1 cellular context compared by ENCODE assay signal in the genomic region with DNA sequence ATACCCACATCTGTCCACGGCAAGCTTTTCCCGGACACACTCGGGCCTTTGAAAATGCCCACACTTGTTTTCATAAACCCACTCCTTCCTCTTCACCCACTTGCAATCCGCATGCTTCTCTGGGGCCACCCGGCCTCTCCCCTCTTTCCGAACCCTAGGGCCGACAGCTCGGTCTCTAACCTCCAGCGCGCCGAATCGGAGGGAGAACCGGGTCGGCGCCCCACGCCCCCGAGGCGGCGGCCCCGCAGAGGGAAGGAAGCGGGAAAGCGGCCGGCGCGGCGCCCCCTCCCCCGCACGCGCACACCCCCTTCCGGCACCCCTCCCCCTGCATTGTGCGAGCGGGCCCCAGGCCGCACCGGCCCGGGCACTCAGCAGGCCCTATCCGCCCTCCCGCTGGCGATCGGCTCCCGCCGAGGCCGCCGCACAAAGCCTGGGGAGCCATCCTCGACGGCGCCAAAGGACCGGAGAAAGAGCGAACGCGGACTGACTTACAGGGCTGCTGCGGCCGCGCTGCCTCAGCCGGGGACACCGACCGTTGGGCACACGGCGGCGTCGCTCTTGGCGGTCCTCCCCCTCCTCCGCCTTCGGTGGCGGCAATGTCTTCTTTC.
TF ChIP-seq lines count a peak whose summit lies in the region.

No MANE protein-coding gene starts in this region.

TF ChIP-seq in H1, 55 proteins besides CTCF, POLR2A, EP300 and RAD21 (continued from another document):
- 0 out of 2 replicates have a peak, but pooled peaks have one; percentile 10 for TF ChIP-seq RBBP5 (IDR thresholded peaks at IDR 0.05; ENCODE audit: borderline replicate concordance, low read depth, low read length)
- TF ChIP-seq, protein P1, sequence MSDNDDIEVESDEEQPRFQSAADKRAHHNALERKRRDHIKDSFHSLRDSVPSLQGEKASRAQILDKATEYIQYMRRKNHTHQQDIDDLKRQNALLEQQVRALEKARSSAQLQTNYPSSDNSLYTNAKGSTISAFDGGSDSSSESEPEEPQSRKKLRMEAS (IDR thresholded peaks at IDR 0.05): peak; percentile 87
- no peak for TF ChIP-seq TAF7 (optimal IDR thresholded peaks at IDR 0.05; ENCODE audit: borderline replicate concordance, low read depth, low read length)
- no peak for TF ChIP-seq CREB1 (IDR thresholded peaks at IDR 0.05)
- TF ChIP-seq BACH1 (IDR thresholded peaks at IDR 0.05; ENCODE audit: low read length): no peak
- no peak; the same call in 1 of the 2 replicates for TF ChIP-seq EGR1 (IDR thresholded peaks at IDR 0.05; ENCODE audit: borderline replicate concordance, low read depth, low read length)
- TF ChIP-seq SAP30 (IDR thresholded peaks at IDR 0.05; ENCODE audit: insufficient read depth, insufficient replicate concordance, low read length): no peak
- TF ChIP-seq BRCA1 (IDR thresholded peaks at IDR 0.05; ENCODE audit: low read depth, low read length): no peak
- peak; percentile 60 for TF ChIP-seq POLR2AphosphoS5 (IDR thresholded peaks at IDR 0.05; ENCODE audit: low read depth, low read length)
- peak; percentile 16 for TF ChIP-seq KDM4A (IDR thresholded peaks at IDR 0.05; ENCODE audit: low read depth, low read length, severe bottlenecking)
- peak; percentile 67 for TF ChIP-seq ASH2L (IDR thresholded peaks at IDR 0.05; ENCODE audit: low read length)
- TF ChIP-seq RFX5 (IDR thresholded peaks at IDR 0.05; ENCODE audit: borderline replicate concordance, low read depth, low read length): no peak
- no peak for TF ChIP-seq CHD1 (IDR thresholded peaks at IDR 0.05; ENCODE audit: low read depth, low read length)
- TF ChIP-seq, protein P2, sequence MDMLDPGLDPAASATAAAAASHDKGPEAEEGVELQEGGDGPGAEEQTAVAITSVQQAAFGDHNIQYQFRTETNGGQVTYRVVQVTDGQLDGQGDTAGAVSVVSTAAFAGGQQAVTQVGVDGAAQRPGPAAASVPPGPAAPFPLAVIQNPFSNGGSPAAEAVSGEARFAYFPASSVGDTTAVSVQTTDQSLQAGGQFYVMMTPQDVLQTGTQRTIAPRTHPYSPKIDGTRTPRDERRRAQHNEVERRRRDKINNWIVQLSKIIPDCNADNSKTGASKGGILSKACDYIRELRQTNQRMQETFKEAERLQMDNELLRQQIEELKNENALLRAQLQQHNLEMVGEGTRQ (IDR thresholded peaks at IDR 0.05; ENCODE audit: low read length): no peak
- TF ChIP-seq TAF1 (IDR thresholded peaks at IDR 0.05; ENCODE audit: low read depth, low read length): peak; percentile 43; the same call in 1 of the 2 replicates
- no peak for TF ChIP-seq SP1 (IDR thresholded peaks at IDR 0.05; ENCODE audit: low read depth, low read length)
- TF ChIP-seq, protein P3, sequence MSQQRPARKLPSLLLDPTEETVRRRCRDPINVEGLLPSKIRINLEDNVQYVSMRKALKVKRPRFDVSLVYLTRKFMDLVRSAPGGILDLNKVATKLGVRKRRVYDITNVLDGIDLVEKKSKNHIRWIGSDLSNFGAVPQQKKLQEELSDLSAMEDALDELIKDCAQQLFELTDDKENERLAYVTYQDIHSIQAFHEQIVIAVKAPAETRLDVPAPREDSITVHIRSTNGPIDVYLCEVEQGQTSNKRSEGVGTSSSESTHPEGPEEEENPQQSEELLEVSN (IDR thresholded peaks at IDR 0.05): peak; percentile 83
- TF ChIP-seq KDM1A (IDR thresholded peaks at IDR 0.05; ENCODE audit: borderline replicate concordance, low read length): peak; percentile 89; the same call in 1 of the 2 replicates
- TF ChIP-seq MAFK (IDR thresholded peaks at IDR 0.05; ENCODE audit: low read depth, low read length): no peak
- no peak for TF ChIP-seq JUN (IDR thresholded peaks at IDR 0.05; ENCODE audit: low read depth, low read length)
- TF ChIP-seq PHF8 (conservative IDR thresholded peaks at IDR 0.05; ENCODE audit: low read depth, low read length): peak; percentile 88
- no peak for TF ChIP-seq SRF (IDR thresholded peaks at IDR 0.05; ENCODE audit: low read depth, low read length)
- peak; percentile 7 for TF ChIP-seq NANOG (IDR thresholded peaks at IDR 0.05; ENCODE audit: insufficient read depth, low read depth, low read length, poor library complexity, severe bottlenecking)
- 0 out of 4 replicates have a peak, but pooled peaks of 1 of the 2 experiments have one; percentile 60 for TF ChIP-seq SIN3A (conservative IDR thresholded peaks at IDR 0.05 in 1 of 2, IDR thresholded peaks at IDR 0.05 in 1 of 2; ENCODE audit: low read depth in 1 of 2, low read length in 2 of 2)
